7 cellular contexts compared by ENCODE assay signal in the genomic region with DNA sequence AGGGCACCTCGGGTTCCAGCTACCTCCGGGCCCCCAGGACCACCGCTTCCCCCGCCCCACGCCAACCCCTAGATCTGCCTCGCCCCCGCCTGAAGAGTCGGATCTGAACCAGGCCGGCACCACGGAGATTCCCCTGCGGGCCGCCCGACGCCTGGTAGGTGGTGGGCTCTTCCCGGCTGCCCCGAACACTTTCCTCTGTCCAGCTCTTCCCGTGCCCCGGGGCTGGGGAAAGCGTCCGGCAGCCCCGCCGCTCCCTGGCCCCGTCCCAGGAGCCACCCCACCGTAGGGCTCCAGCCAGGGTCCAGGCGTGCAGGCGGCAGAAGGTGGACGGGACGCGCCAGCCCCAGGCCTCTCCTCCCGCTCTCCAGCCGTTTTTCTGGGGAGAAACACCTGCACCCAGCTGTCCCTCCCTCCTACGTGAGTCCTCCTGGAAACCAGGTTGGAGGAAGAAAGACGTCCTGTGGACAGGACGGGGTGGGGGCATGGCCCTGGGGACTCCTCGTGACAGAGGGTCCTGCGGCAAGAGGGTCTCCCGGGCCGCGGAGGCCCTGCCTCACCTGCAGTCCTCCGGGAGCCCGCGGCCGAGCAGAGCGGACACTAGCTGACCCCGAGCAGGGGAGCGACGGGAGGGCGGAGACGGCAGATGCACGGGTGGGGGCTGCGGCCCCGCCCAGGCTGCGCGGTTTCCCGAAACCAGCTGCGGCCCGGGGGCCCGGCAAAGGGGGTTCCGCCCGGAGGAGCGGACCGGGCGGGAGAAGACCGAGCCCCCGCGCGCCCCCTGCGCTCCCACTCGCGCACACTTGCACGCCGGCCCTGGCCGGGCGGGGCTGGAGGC. TPM values are rescaled to one million over a fixed set of nuclear protein-coding genes. Genes with fewer than 3 reads are reported as not detected.
A peak's percentile ranks its signal among the peaks of the same experiment; 100 is the strongest.
DNase-seq lines count a peak whose midpoint lies in the region; ATAC-seq and TF ChIP-seq lines count a peak whose summit lies in the region.

A gene (minus strand): TSS at position 624 of the 835 bp plus-strand sequence. CDS start 3,795 bp downstream, outside the sequence.

- H3K27ac Mint-ChIP-seq in stimulated activated naive B cell treated with anti-CD40 and anti-IgM and Interleukin-4, amounts not matched to agents 10 μg/mL and 1 μg/mL and 100 μg/mL, for 72 hours: no peak within 1 kb of the TSS

- ATAC-seq in left lung (peak; percentile 79), GM21367 (IDR thresholded peaks at IDR 0.05; ENCODE audit: unreplicated experiment) (no peak)
- ATAC-seq in stimulated activated naive B cell treated with anti-CD40 and anti-IgM and Interleukin-4, amounts not matched to agents 10 μg/mL and 1 μg/mL and 100 μg/mL, for 72 hours (replicated peaks): no peak

- peaks cover 4 to 6% of the 10 kb centered on the region in 2 donors for H3K9me3 Mint-ChIP-seq in stimulated activated naive B cell treated with anti-CD40 and anti-IgM and Interleukin-4, amounts not matched to agents 10 μg/mL and 1 μg/mL and 100 μg/mL, for 72 hours

- peaks cover 63 to 67% of the 10 kb centered on the region in 2 donors for H3K27me3 Mint-ChIP-seq in stimulated activated naive B cell treated with anti-CD40 and anti-IgM and Interleukin-4, amounts not matched to agents 10 μg/mL and 1 μg/mL and 100 μg/mL, for 72 hours

- peaks cover 4 to 11% of the 10 kb centered on the region in 2 donors for H3K4me1 Mint-ChIP-seq in stimulated activated naive B cell treated with anti-CD40 and anti-IgM and Interleukin-4, amounts not matched to agents 10 μg/mL and 1 μg/mL and 100 μg/mL, for 72 hours

- DNase-seq in NCI-H69 (lab: John Stamatoyannopoulos, UW): peak; percentile 76
- DNase-seq in caudate nucleus (lab: John Stamatoyannopoulos, UW): peak in 4 of 61 donors; percentile 23 to 78 (median 35)
- peak; percentile 60 to 79 for DNase-seq in left lung
- DNase-seq in stimulated activated naive B cell treated with anti-CD40 and anti-IgM and Interleukin-4, amounts not matched to agents 10 μg/mL and 1 μg/mL and 100 μg/mL, for 72 hours: no peak
- DNase-seq in HUDEP-2 (lab: John Stamatoyannopoulos, UW; ENCODE audit: unreplicated experiment in 76 of 76): no peak
- DNase-seq in superior temporal gyrus (ENCODE audit: extremely low spot score): no peak

- H3K4me3 ChIP-seq in left lung: peak within 1 kb of the TSS; percentile 48 to 53

- H3K27ac ChIP-seq in caudate nucleus (ENCODE audit: low read depth, low read length) (peak within 1 kb of the TSS; percentile 30), left lung (peak within 1 kb of the TSS; percentile 13 to 27)

- H3K4me3 Mint-ChIP-seq in stimulated activated naive B cell treated with anti-CD40 and anti-IgM and Interleukin-4, amounts not matched to agents 10 μg/mL and 1 μg/mL and 100 μg/mL, for 72 hours: peak within 1 kb of the TSS; percentile 15 to 60

- intact Hi-C loops in left lung (cut with DNase I): no loop called here

- peaks cover 18 to 78% of the 10 kb centered on the region in 2 donors for H3K27me3 ChIP-seq in left lung

- H3K4me1 ChIP-seq in left lung: peaks cover 0 to 17% of the 10 kb centered on the region in 2 donors

- peaks cover 0 to 2% of the 10 kb centered on the region in 2 donors for H3K36me3 Mint-ChIP-seq in stimulated activated naive B cell treated with anti-CD40 and anti-IgM and Interleukin-4, amounts not matched to agents 10 μg/mL and 1 μg/mL and 100 μg/mL, for 72 hours

- H3K9me3 ChIP-seq in left lung: no peaks in the 10 kb centered on the region

- no peaks in the 10 kb centered on the region for H3K36me3 ChIP-seq in left lung

- TF ChIP-seq CTCF in left lung (IDR thresholded peaks at IDR 0.05): no peak

RNA-seq across cellular contexts. Expression of the gene that starts here (rescaled TPM):
- 10 to 100 TPM; 45.2 to 57.2 TPM for total RNA-seq in left lung

Comparison
In these comparisons a context has a peak if more than half of its experiments do, and no peak if none do; other contexts are left out.
1. DNase-seq: peak in NCI-H69 (single experiment) and left lung (2 of 2); none in stimulated activated naive B cell treated with anti-CD40 and anti-IgM and Interleukin-4, amounts not matched to agents 10 μg/mL and 1 μg/mL and 100 μg/mL, for 72 hours (single experiment), HUDEP-2 (0 of 76) and superior temporal gyrus (single experiment).